In genomic region chr7:117401293-117402002, GRCh38 we compare ENCODE assay signal across 11 cellular contexts. TPM values are rescaled to one million over a fixed set of nuclear protein-coding genes. Genes with fewer than 3 reads are reported as not detected.
DNase-seq lines count a peak whose midpoint lies in the region; ATAC-seq and TF ChIP-seq lines count a peak whose summit lies in the region.
"Had no signal": no experiment of that assay in that cellular context is flagged by ENCODE, and none has a peak within 500 bp of the region (broad histone marks: within the 10 kb centered on the region; RNA-seq: fewer than 3 reads in every experiment).

No MANE protein-coding gene starts in this region.

- H3K9ac ChIP-seq in IMR-90 (ENCODE audit: low read depth, low read length), result no peak overlapping the region

- H3K4me2 ChIP-seq in IMR-90 (ENCODE audit: low read depth, low read length), result no peak overlapping the region

- H3K56ac ChIP-seq in IMR-90 (ENCODE audit: extremely low read depth, insufficient read depth, low read length), result no peak overlapping the region

- intact Hi-C loops in A673 (cut with micrococcal nuclease; ENCODE audit: unreplicated experiment), result loop anchor here (2.0 to 5.0 kb wide), 3 partner anchors 271 to 851 kb away; no protein-coding TSS in a partner anchor
- intact Hi-C loops in IMR-90 (cut with micrococcal nuclease), result loop anchor here (2.0 kb wide), 1 partner anchor 273 kb away; no protein-coding TSS in a partner anchor
- intact Hi-C loops in heart left ventricle (cut with DNase I), result loop anchor here in 2 of 10 donors (5.0 to 10.0 kb wide), 2 partner anchors 313 to 316 kb away; no protein-coding TSS in a partner anchor

- CTCF ChIA-PET in A673 (lab: Charles Lee) (interaction anchor here (1.0 kb wide), 1 partner anchor 752 kb away, joined by 3 read pairs; no protein-coding TSS in a partner anchor), IMR-90 (lab: Yijun Ruan, JAX) (interaction anchor here (0.6 to 1.3 kb wide), 4 partner anchors 234 to 349 kb away, joined by 3 to 5 read pairs (median 4); no protein-coding TSS in a partner anchor)

- H3K4ac ChIP-seq in IMR-90 (ENCODE audit: low read depth, low read length), result no peak overlapping the region

- H2BK120ac ChIP-seq in IMR-90 (ENCODE audit: low read depth, low read length), result peak overlapping the region; percentile 24

- H3K27ac ChIP-seq in A673 (ENCODE audit: low read depth, low read length, poor library complexity, severe bottlenecking) (no peak overlapping the region), IMR-90 (ENCODE audit: insufficient read depth, low read length) (no peak overlapping the region), heart left ventricle (no peak overlapping the region)

- dilution Hi-C loops in IMR-90 (cut with HindIII; ENCODE audit: low sequenced_read_pairs, unreplicated experiment), result no loop called here

- TF ChIP-seq POLR2A in IMR-90 (IDR thresholded peaks at IDR 0.05; ENCODE audit: low read depth, low read length) (no peak), heart left ventricle (IDR thresholded peaks at IDR 0.05) (no peak)

- H3K14ac ChIP-seq in IMR-90 (replicated peaks; ENCODE audit: low read depth, low read length), result no peak overlapping the region

- peak; percentile 31 for DNase-seq in A673 (ENCODE audit: low spot score)
- peak; percentile 18 for DNase-seq in IMR-90
- DNase-seq in epithelial cell of esophagus (ENCODE audit: low read depth), result peak; percentile 29
- DNase-seq in NCI-H748 treated with DMSO at 0.1 percent for 48 hours (lab: John Stamatoyannopoulos, UW), result no peak
- no peak for DNase-seq in heart left ventricle
- DNase-seq in nucleus accumbens (lab: John Stamatoyannopoulos, UW), result no peak
- DNase-seq: activated T-cell treated with anti-CD3 and anti-CD28 coated beads, Interleukin-2, amount 50 U/mL, for 4 hours; SHP77 treated with DMSO at 0.1 percent for 48 hours had no signal

- H3K27me3 ChIP-seq in A673 (replicated peaks; ENCODE audit: insufficient read depth, low read depth, low read length, poor library complexity) (no peaks in the 10 kb centered on the region), IMR-90 (ENCODE audit: control insufficient read depth, insufficient read depth, low read length) (no peaks in the 10 kb centered on the region), heart left ventricle (no peaks in the 10 kb centered on the region)

- in situ Hi-C loops in IMR-90 (cut with MboI; ENCODE audit: low sequenced_read_pairs), result no loop called here

- no peak overlapping the region for H2BK5ac ChIP-seq in IMR-90 (ENCODE audit: low read depth, low read length, poor library complexity, severe bottlenecking)

- H3K9me1 ChIP-seq in IMR-90 (ENCODE audit: insufficient read depth, low read length), result no peaks in the 10 kb centered on the region; the same call in 1 of the 2 replicates

- H3K36me3 ChIP-seq in A673 (ENCODE audit: insufficient read depth, low read length, poor library complexity, severe bottlenecking) (no peaks in the 10 kb centered on the region), IMR-90 (ENCODE audit: control insufficient read depth, insufficient read depth, low read length) (no peaks in the 10 kb centered on the region), heart left ventricle (no peaks in the 10 kb centered on the region)

- H2BK20ac ChIP-seq in IMR-90 (ENCODE audit: low read depth, low read length), result 0 out of 2 replicates have a peak overlapping the region, but pooled peaks have one; percentile 51

- ATAC-seq in GM18861 (IDR thresholded peaks at IDR 0.05; ENCODE audit: unreplicated experiment) (peak; percentile 66), IMR-90 (ENCODE audit: low read depth) (peak; percentile 40; the same call in 1 of the 2 replicates), heart left ventricle (no peak)
- no peak for ATAC-seq in activated CD4-positive, CD25-positive, alpha-beta regulatory T cell treated with anti-CD3 and anti-CD28 coated beads, Interleukin-2, amount 50 U/mL, for 24 hours
- ATAC-seq: activated T-cell treated with anti-CD3 and anti-CD28 coated beads, Interleukin-2, amount 50 U/mL, for 4 hours had no signal

- H4K20me1 ChIP-seq in IMR-90 (ENCODE audit: insufficient read depth, low read length), result no peaks in the 10 kb centered on the region

- H3K9me3 ChIP-seq in A673 (ENCODE audit: low read depth, low read length, poor library complexity, severe bottlenecking) (no peaks in the 10 kb centered on the region), IMR-90 (ENCODE audit: control insufficient read depth, insufficient read depth, low read length) (no peaks in the 10 kb centered on the region), heart left ventricle (peaks cover 0 to 4% (median 0%) of the 10 kb centered on the region in 12 donors)

- H3K18ac ChIP-seq in IMR-90 (ENCODE audit: low read depth, low read length), result peak overlapping the region; percentile 36; the same call in 1 of the 2 replicates

- no peak overlapping the region for H3K4me3 ChIP-seq in A673 (ENCODE audit: low read depth, low read length, poor library complexity, severe bottlenecking)
- no peak overlapping the region for H3K4me3 ChIP-seq in IMR-90 (ENCODE audit: insufficient read depth, low read depth, low read length)
- H3K4me3 ChIP-seq in epithelial cell of esophagus (ENCODE audit: low read length), result no peak overlapping the region
- H3K4me3 ChIP-seq in heart left ventricle, result no peak overlapping the region

- WGBS in IMR-90 (ENCODE audit: extremely low coverage in 2 of 2, insufficient read length in 1 of 2), 2 experiments, result no CpG with 5 or more reads among the region's 5 CpGs
- WGBS in heart left ventricle, 4 donors, result 81 to 90% (median 82%) methylated on average over 5 of the region's 5 CpGs

- POLR2A ChIA-PET in A673 (lab: Charles Lee; ENCODE audit: low non-redundant PET), result no interaction called here
- POLR2A ChIA-PET in IMR-90 (lab: Charles Lee; ENCODE audit: unreplicated experiment), result interaction anchor here (0.6 kb wide), 1 partner anchor 314 kb away, joined by 3 read pairs; no protein-coding TSS in a partner anchor

- no TSS peak for BruUV-seq in A673 (replicated peaks; lab: Mats Ljungman, UMichigan)
- no TSS peak for BruUV-seq in IMR-90 (replicated peaks; lab: Mats Ljungman, UMichigan)

- no peak overlapping the region; a peak in 1 of 4 replicates for H4K8ac ChIP-seq in IMR-90 (ENCODE audit: low read depth in 2 of 2, low read length in 2 of 2)

- H3K79me1 ChIP-seq in IMR-90 (ENCODE audit: low read depth in 1 of 2, low read length in 2 of 2), result no peaks in the 10 kb centered on the region

- peak; percentile 46 for TF ChIP-seq CTCF in A673 (conservative IDR thresholded peaks at IDR 0.05; ENCODE audit: low read depth, low read length)
- peak; percentile 33; the same call in 1 of the 2 replicates for TF ChIP-seq CTCF in IMR-90 (conservative IDR thresholded peaks at IDR 0.05; ENCODE audit: low read depth, low read length)
- peak; percentile 41 for TF ChIP-seq CTCF in epithelial cell of esophagus (IDR thresholded peaks at IDR 0.05; ENCODE audit: insufficient read depth, low read depth, low read length, missing control alignments)
- no peak for TF ChIP-seq CTCF in heart left ventricle (IDR thresholded peaks at IDR 0.05)

- no peak overlapping the region for H2AK9ac ChIP-seq in IMR-90 (replicated peaks; ENCODE audit: low read depth, low read length, poor library complexity)

- no peaks in the 10 kb centered on the region for H3K4me1 ChIP-seq in A673 (ENCODE audit: insufficient read depth, low read length, poor library complexity, severe bottlenecking)
- peaks cover 2% of the 10 kb centered on the region; the same call in 1 of the 2 replicates for H3K4me1 ChIP-seq in IMR-90 (ENCODE audit: control insufficient read depth, insufficient read depth, low read length)
- H3K4me1 ChIP-seq in heart left ventricle, result no peaks in the 10 kb centered on the region

- peak overlapping the region; percentile 22; the same call in 1 of the 2 replicates for H4K91ac ChIP-seq in IMR-90 (ENCODE audit: insufficient read depth, low read depth, low read length)

- no peak overlapping the region for H2AFZ ChIP-seq in IMR-90 (replicated peaks; ENCODE audit: low read length, poor library complexity)

- H2AK5ac ChIP-seq in IMR-90 (ENCODE audit: low read depth, low read length), result peak overlapping the region; percentile 27; the same call in 1 of the 2 replicates

- no peak overlapping the region for H2BK15ac ChIP-seq in IMR-90 (ENCODE audit: low read depth, low read length)

- H3K23ac ChIP-seq in IMR-90 (ENCODE audit: low read depth, low read length), result no peak overlapping the region

- TF ChIP-seq RAD21 in IMR-90 (IDR thresholded peaks at IDR 0.05; ENCODE audit: low read length), result no peak

- no peak overlapping the region for H4K5ac ChIP-seq in IMR-90 (ENCODE audit: low read depth, low read length)

TF ChIP-seq in IMR-90, 13 proteins besides CTCF, POLR2A, EP300 and RAD21:
- TF ChIP-seq CHD1 (IDR thresholded peaks at IDR 0.05; ENCODE audit: low read depth, low read length) (no peak), CEBPB (IDR thresholded peaks at IDR 0.05; ENCODE audit: low read depth, low read length) (no peak), MAZ (IDR thresholded peaks at IDR 0.05; ENCODE audit: borderline replicate concordance, low read depth, low read length) (no peak), NFE2L2 (IDR thresholded peaks at IDR 0.05; ENCODE audit: low read depth, low read length) (no peak), MXI1 (IDR thresholded peaks at IDR 0.05; ENCODE audit: borderline replicate concordance, low read depth, low read length) (no peak), SMC3 (IDR thresholded peaks at IDR 0.05; ENCODE audit: low read depth, low read length) (no peak), BHLHE40 (IDR thresholded peaks at IDR 0.05; ENCODE audit: low read depth, low read length) (no peak), USF2 (IDR thresholded peaks at IDR 0.05; ENCODE audit: low read depth, low read length) (no peak)

RNA-seq across cellular contexts. Expression of gene ASZ1, which starts 25.8 kb away (rescaled TPM):
- not detected in 2 replicates for total RNA-seq in A673 (2021)
- total RNA-seq in IMR-90 (2012; rRNA removed), result not detected in 2 replicates
- polyA plus RNA-seq in IMR-90 (2012; rRNA removed), result not detected in 2 replicates
- polyA plus RNA-seq in IMR-90 (2012; cell fraction: cytosol; rRNA removed), result not detected in 2 replicates
- 0.03 TPM in 1 of 2 replicates, not detected in the other for polyA plus RNA-seq in IMR-90 (2012; cell fraction: nucleus; rRNA removed; ENCODE audit: low replicate concordance)
- not detected for total RNA-seq in heart left ventricle
- polyA plus RNA-seq in heart left ventricle, result not detected
- total RNA-seq: activated T-cell treated with anti-CD3 and anti-CD28 coated beads, Interleukin-2, amount 50 U/mL, for 4 hours had no signal
- polyA plus RNA-seq: CD14-positive monocyte had no signal

Comparison
In these comparisons a context has a peak if more than half of its experiments do, and no peak if none do; other contexts are left out.
1. DNase-seq: peak in A673 (single experiment), IMR-90 (single experiment) and epithelial cell of esophagus (single experiment); none in NCI-H748 treated with DMSO at 0.1 percent for 48 hours (single experiment), heart left ventricle (0 of 5) and nucleus accumbens (0 of 56).
2. CTCF ChIP-seq: peak in A673 (single experiment), IMR-90 (single experiment) and epithelial cell of esophagus (single experiment); none in heart left ventricle (0 of 12).
3. ATAC-seq: peak in GM18861 (single experiment) and IMR-90 (single experiment); none in activated CD4-positive, CD25-positive, alpha-beta regulatory T cell treated with anti-CD3 and anti-CD28 coated beads, Interleukin-2, amount 50 U/mL, for 24 hours (0 of 2) and heart left ventricle (0 of 4).